9 cellular contexts compared by ENCODE assay signal in genomic region chr1:193338194-193338593, GRCh38.
DNase-seq lines count a peak whose midpoint lies in the region; ATAC-seq and TF ChIP-seq lines count a peak whose summit lies in the region.
"Had no signal": no experiment of that assay in that cellular context is flagged by ENCODE, and none has a peak within 500 bp of the region (broad histone marks: within the 10 kb centered on the region; RNA-seq: fewer than 3 reads in every experiment).

No MANE protein-coding gene starts in this region.

- no peaks in the 10 kb centered on the region for H3K79me1 ChIP-seq in H9 (ENCODE audit: insufficient read depth, low read depth, low read length, poor library complexity, severe bottlenecking)

- no peak overlapping the region for H4K5ac ChIP-seq in H9 (ENCODE audit: insufficient read length, low read depth, low read length)

- H3K36me3 Mint-ChIP-seq in Caco-2 (ENCODE audit: insufficient read depth, unreplicated experiment) (peaks cover 5% of the 10 kb centered on the region), H9 (ENCODE audit: insufficient read depth in 1 of 3, low read depth in 3 of 3) (peaks cover 0 to 5% (median under 1%) of the 10 kb centered on the region in 3 experiments; a peak in 2 of 7 replicates)

- no peak overlapping the region for H3K9ac ChIP-seq in Loucy (ENCODE audit: low read depth, low read length, poor library complexity, severe bottlenecking)
- no peak overlapping the region for H3K9ac ChIP-seq in H9 (ENCODE audit: extremely low read depth, insufficient read length, low read length)

- H2BK15ac ChIP-seq in H9 (ENCODE audit: low read depth, low read length) = no peak overlapping the region

- H3K9me3 Mint-ChIP-seq in Caco-2 (ENCODE audit: unreplicated experiment) (peaks cover 16% of the 10 kb centered on the region), H9 (peaks cover 4 to 5% of the 10 kb centered on the region in 2 experiments)

- no peak overlapping the region for H3K27ac ChIP-seq in H9 (ENCODE audit: insufficient read length, low read depth, low read length)
- H3K27ac ChIP-seq: epithelial cell of prostate had no signal

- no peak overlapping the region for H3K18ac ChIP-seq in H9 (ENCODE audit: insufficient read length, low read depth, low read length)

- ATAC-seq in GM19395 (IDR thresholded peaks at IDR 0.05; ENCODE audit: unreplicated experiment) = peak; percentile 61
- no peak for ATAC-seq in HG03571 (IDR thresholded peaks at IDR 0.05; ENCODE audit: unreplicated experiment)
- ATAC-seq in HG03025 (IDR thresholded peaks at IDR 0.05; ENCODE audit: low FRiP score, unreplicated experiment) = no peak

- no peaks in the 10 kb centered on the region for H4K20me1 ChIP-seq in Loucy (ENCODE audit: insufficient read depth, low read length, poor library complexity, severe bottlenecking)
- no peaks in the 10 kb centered on the region for H4K20me1 ChIP-seq in H9 (ENCODE audit: control insufficient read depth, insufficient read depth, insufficient read length)

- intact Hi-C loops in Caco-2 (cut with micrococcal nuclease; ENCODE audit: unreplicated experiment) = loop anchor here (1.0 kb wide), 2 partner anchors 148 to 155 kb away; no protein-coding TSS in a partner anchor

- TF ChIP-seq CTCF in Caco-2 (IDR thresholded peaks at IDR 0.05; ENCODE audit: insufficient read depth in 1 of 2, low read depth in 1 of 2, low read length in 1 of 2, severe bottlenecking in 1 of 2, unreplicated experiment in 1 of 2) = peak; percentile 9 to 18
- TF ChIP-seq CTCF in Loucy (conservative IDR thresholded peaks at IDR 0.05; ENCODE audit: low read length) = peak; percentile 35; the same call in 1 of the 2 replicates
- TF ChIP-seq CTCF in epithelial cell of proximal tubule (conservative IDR thresholded peaks at IDR 0.05; ENCODE audit: low read depth, low read length) = peak; percentile 39
- no peak; the same call in 2 of the 3 replicates for TF ChIP-seq CTCF in H9 (conservative IDR thresholded peaks at IDR 0.05)

- BruUV-seq in Caco-2 (replicated peaks; lab: Mats Ljungman, UMichigan) = no TSS peak

- CTCF ChIA-PET in Caco-2 (lab: Charles Lee) = no interaction called here

- DNase-seq in Caco-2 (no peak), epithelial cell of proximal tubule (ENCODE audit: low read depth) (no peak), NCI-H82 treated with DMSO at 0.1 percent for 48 hours (lab: John Stamatoyannopoulos, UW; ENCODE audit: unreplicated experiment) (no peak), H9 (no peak)

- H3K4me1 ChIP-seq in Caco-2 = peaks cover 28% of the 10 kb centered on the region
- no peaks in the 10 kb centered on the region for H3K4me1 ChIP-seq in Loucy (ENCODE audit: insufficient read depth, low read length, poor library complexity, severe bottlenecking)
- peaks cover 2% of the 10 kb centered on the region; the same call in 1 of the 2 replicates for H3K4me1 ChIP-seq in H9 (ENCODE audit: insufficient read depth, low read length)

- H4K91ac ChIP-seq in H9 (ENCODE audit: insufficient read length, low read depth, low read length) = no peak overlapping the region

- H3K4me1 Mint-ChIP-seq in Caco-2 (ENCODE audit: low read depth, unreplicated experiment) = peaks cover 6% of the 10 kb centered on the region
- peaks cover 0 to 3% of the 10 kb centered on the region in 2 experiments; a peak in 1 of 4 replicates for H3K4me1 Mint-ChIP-seq in H9

- H3T11ph ChIP-seq in H9 (ENCODE audit: low read length) = no peak overlapping the region

- POLR2A ChIA-PET in Caco-2 (lab: Charles Lee) = no interaction called here

- no peaks in the 10 kb centered on the region for H3K79me2 ChIP-seq in Loucy (ENCODE audit: insufficient read depth, low read length)
- no peaks in the 10 kb centered on the region for H3K79me2 ChIP-seq in H9 (ENCODE audit: insufficient read depth, low read length)

- H2BK12ac ChIP-seq in H9 (ENCODE audit: insufficient read length, low read depth, low read length) = no peak overlapping the region

- no peaks in the 10 kb centered on the region for H3K36me3 ChIP-seq in Caco-2 (ENCODE audit: control insufficient read depth, insufficient read depth, low read length)
- H3K36me3 ChIP-seq in Loucy (ENCODE audit: insufficient read depth, low read length) = no peaks in the 10 kb centered on the region

- H3K4me3 Mint-ChIP-seq in Caco-2 (ENCODE audit: unreplicated experiment) (no peak overlapping the region), H9 (no peak overlapping the region)

- no peak overlapping the region for H3K56ac ChIP-seq in H9 (ENCODE audit: insufficient read length, low read depth, low read length)

- H3K14ac ChIP-seq in H9 (ENCODE audit: insufficient read depth, low read length) = no peak overlapping the region

- H3K4me2 ChIP-seq in Loucy (ENCODE audit: low read depth, low read length, poor library complexity, severe bottlenecking) = no peak overlapping the region
- H3K4me2 ChIP-seq in H9 (ENCODE audit: insufficient read depth, insufficient read length, low read length) = no peak overlapping the region

- no CpG with 5 or more reads among the region's 2 CpGs for WGBS in H9 (ENCODE audit: extremely low coverage, insufficient read length, low lambda C conversion rate)

- no peaks in the 10 kb centered on the region for H3K23me2 ChIP-seq in H9 (ENCODE audit: insufficient read length, low read depth, low read length, poor library complexity, severe bottlenecking)

- H2BK120ac ChIP-seq in H9 (ENCODE audit: low read depth, low read length, poor library complexity, severe bottlenecking) = no peak overlapping the region

- peaks cover 4% of the 10 kb centered on the region; the same call in 1 of the 2 replicates for H3K9me3 ChIP-seq in Caco-2
- peaks cover 3% of the 10 kb centered on the region; the same call in 1 of the 2 replicates for H3K9me3 ChIP-seq in Loucy (ENCODE audit: insufficient read depth, low read depth, low read length)
- H3K9me3 ChIP-seq in H9 (ENCODE audit: control insufficient read depth, low read depth, low read length) = no peaks in the 10 kb centered on the region

- H3K27me3 ChIP-seq in Caco-2 (replicated peaks; ENCODE audit: control insufficient read depth, insufficient read depth, low read length) (no peaks in the 10 kb centered on the region), Loucy (ENCODE audit: insufficient read depth, low read length, poor library complexity, severe bottlenecking) (no peaks in the 10 kb centered on the region), H9 (ENCODE audit: insufficient read depth, low read length) (no peaks in the 10 kb centered on the region)

- H3K9me2 ChIP-seq in Loucy (replicated peaks; ENCODE audit: low read depth, low read length) = no peaks in the 10 kb centered on the region

- H2AFZ ChIP-seq in Loucy (ENCODE audit: low read length) (no peak overlapping the region), H9 (ENCODE audit: low read length) (no peak overlapping the region)

- no peak overlapping the region for H4K8ac ChIP-seq in H9 (replicated peaks; ENCODE audit: insufficient read length, low read depth, low read length)

- H3K23ac ChIP-seq in H9 (ENCODE audit: insufficient read length, low read depth, low read length) = no peak overlapping the region

- H3F3A ChIP-seq in Loucy (ENCODE audit: low read depth) = no peaks in the 10 kb centered on the region

- H2BK5ac ChIP-seq in H9 (ENCODE audit: insufficient read length, low read length) = no peak overlapping the region

- H3K27ac Mint-ChIP-seq in Caco-2 (ENCODE audit: unreplicated experiment) (no peak overlapping the region), H9 (no peak overlapping the region)

- H3K27me3 Mint-ChIP-seq in Caco-2 (ENCODE audit: insufficient read depth, unreplicated experiment) = no peaks in the 10 kb centered on the region
- no peaks in the 10 kb centered on the region for H3K27me3 Mint-ChIP-seq in H9 (ENCODE audit: low read depth)

- no peak overlapping the region for H2BK20ac ChIP-seq in H9 (ENCODE audit: low read depth, low read length, poor library complexity, severe bottlenecking)

- no peak overlapping the region for H3K4ac ChIP-seq in H9 (ENCODE audit: low read depth, low read length)

- no peak overlapping the region for H2AK5ac ChIP-seq in H9 (ENCODE audit: insufficient read length, low read length)

- H3K4me3 ChIP-seq in Caco-2 (ENCODE audit: low read depth, low read length) (no peak overlapping the region), Loucy (ENCODE audit: low read length, poor library complexity, severe bottlenecking) (no peak overlapping the region), epithelial cell of proximal tubule (ENCODE audit: low read depth, low read length) (no peak overlapping the region)
